In genomic region chr1:174883361-174883760, GRCh38 we compare ENCODE assay signal across 9 cellular contexts.
DNase-seq lines count a peak whose midpoint lies in the region; ATAC-seq lines count a peak whose summit lies in the region.
"Had no signal": no experiment of that assay in that cellular context is flagged by ENCODE, and none has a peak within 500 bp of the region (broad histone marks: within the 10 kb centered on the region; RNA-seq: fewer than 3 reads in every experiment).

No MANE protein-coding gene starts in this region.

- H3K36me3 ChIP-seq in Karpas-422 (ENCODE audit: insufficient read depth, low read length) = no peaks in the 10 kb centered on the region
- H3K36me3 ChIP-seq in mesenchymal stem cell (ENCODE audit: control insufficient read depth in 1 of 2, insufficient read depth in 2 of 2, low read depth in 1 of 2, low read length in 2 of 2) = peaks cover 0 to 2% of the 10 kb centered on the region in 2 experiments
- H3K36me3 ChIP-seq: SJCRH30 had no signal

- H3K27ac ChIP-seq in Karpas-422 (ENCODE audit: low read length) (no peak overlapping the region), mesenchymal stem cell (ENCODE audit: low read length, poor library complexity, severe bottlenecking) (no peak overlapping the region)
- H3K27ac ChIP-seq: SJCRH30 had no signal

- H4K20me1 ChIP-seq in Karpas-422 (ENCODE audit: insufficient read depth, low read depth, low read length) = no peaks in the 10 kb centered on the region

- H3K14ac ChIP-seq in mesenchymal stem cell (ENCODE audit: low read length in 2 of 2) = no peak overlapping the region

- H2AFZ ChIP-seq in Karpas-422 (ENCODE audit: low read length) (no peak overlapping the region), mesenchymal stem cell (ENCODE audit: low read depth, low read length) (no peak overlapping the region)

- WGBS in mesenchymal stem cell = 95% methylated on average over 1 of the region's 1 CpG

- H2BK5ac ChIP-seq in mesenchymal stem cell (ENCODE audit: low read depth, low read length, poor library complexity, severe bottlenecking) = no peak overlapping the region

- no peak overlapping the region for H2BK120ac ChIP-seq in mesenchymal stem cell (ENCODE audit: low read depth, low read length)

- H3K27me3 ChIP-seq in Karpas-422 (ENCODE audit: low read length) (no peaks in the 10 kb centered on the region), mesenchymal stem cell (ENCODE audit: control insufficient read depth in 1 of 2, insufficient read depth in 1 of 2, low read length in 2 of 2) (no peaks in the 10 kb centered on the region)
- H3K27me3 ChIP-seq: SJCRH30 had no signal

- H3K79me2 ChIP-seq in Karpas-422 (ENCODE audit: low read length) = no peaks in the 10 kb centered on the region

- no peaks in the 10 kb centered on the region for H3K9me3 ChIP-seq in Karpas-422 (ENCODE audit: low read length)
- no peaks in the 10 kb centered on the region for H3K9me3 ChIP-seq in mesenchymal stem cell (ENCODE audit: control insufficient read depth, low read length)
- H3K9me3 ChIP-seq: SJCRH30 had no signal

- no peak overlapping the region for H3K9ac ChIP-seq in Karpas-422 (ENCODE audit: low read length)
- no peak overlapping the region for H3K9ac ChIP-seq in mesenchymal stem cell (ENCODE audit: low read length)

- H3K23ac ChIP-seq in mesenchymal stem cell (ENCODE audit: low read length in 2 of 2) = no peak overlapping the region

- H2BK15ac ChIP-seq in mesenchymal stem cell (ENCODE audit: low read depth, poor library complexity, severe bottlenecking) = no peak overlapping the region

- H3K4ac ChIP-seq in mesenchymal stem cell (ENCODE audit: low read depth in 1 of 2, low read length in 2 of 2) = no peak overlapping the region

- peak; percentile 10 for DNase-seq in DMS114 treated with DMSO at 0.1 percent for 48 hours (lab: John Stamatoyannopoulos, UW; ENCODE audit: unreplicated experiment)
- peak; percentile 47 for DNase-seq in Karpas-422
- DNase-seq in astrocyte of the hippocampus (ENCODE audit: low read depth, low spot score) = peak; percentile 16
- peak; percentile 22 for DNase-seq in mesenchymal stem cell
- DNase-seq in stimulated activated CD4-positive, alpha-beta T cell treated with anti-CD3 and anti-CD28 coated beads, Interleukin-12 subunit alpha, Interleukin-12 subunit beta, amount 100 ng/mL, for 4 hours = no peak
- DNase-seq in germinal center (ENCODE audit: low spot score) = no peak

- peaks cover 1% of the 10 kb centered on the region for H3K79me1 ChIP-seq in mesenchymal stem cell (replicated peaks; ENCODE audit: low read length, poor library complexity, severe bottlenecking)

- no peak overlapping the region for H2AK5ac ChIP-seq in mesenchymal stem cell (ENCODE audit: low read length, severe bottlenecking)

- no peak overlapping the region for H4K8ac ChIP-seq in mesenchymal stem cell (ENCODE audit: low read length)

- H3K4me2 ChIP-seq in Karpas-422 (ENCODE audit: low read depth, low read length, poor library complexity, severe bottlenecking) (no peak overlapping the region), mesenchymal stem cell (ENCODE audit: low read length, poor library complexity, severe bottlenecking) (no peak overlapping the region)

- no peak for ATAC-seq in HG02678 (IDR thresholded peaks at IDR 0.05; ENCODE audit: unreplicated experiment)
- ATAC-seq in HG02571 (IDR thresholded peaks at IDR 0.05; ENCODE audit: unreplicated experiment) = no peak

- H4K91ac ChIP-seq in mesenchymal stem cell (ENCODE audit: low read length) = no peak overlapping the region

- no peak overlapping the region for H3K4me3 ChIP-seq in Karpas-422 (ENCODE audit: low read length)
- no peak overlapping the region for H3K4me3 ChIP-seq in mesenchymal stem cell (ENCODE audit: insufficient read depth in 1 of 2, low read depth in 1 of 2, low read length in 2 of 2)
- H3K4me3 ChIP-seq: SJCRH30 had no signal

- H3K4me1 ChIP-seq in Karpas-422 (ENCODE audit: low read length) = peaks cover 11% of the 10 kb centered on the region
- no peaks in the 10 kb centered on the region for H3K4me1 ChIP-seq in mesenchymal stem cell (ENCODE audit: control insufficient read depth, insufficient read depth, low read depth, low read length)
- H3K4me1 ChIP-seq: SJCRH30 had no signal

- no peak overlapping the region for H3K18ac ChIP-seq in mesenchymal stem cell (ENCODE audit: low read depth in 1 of 2, low read length in 2 of 2)

- H3K9me2 ChIP-seq in Karpas-422 (replicated peaks; ENCODE audit: insufficient read depth, low read length) = no peaks in the 10 kb centered on the region

- no peak overlapping the region for H2BK12ac ChIP-seq in mesenchymal stem cell (ENCODE audit: low read length in 2 of 2)

Comparison
In these comparisons a context has a peak if more than half of its experiments do, and no peak if none do; other contexts are left out.
1. DNase-seq: peak in DMS114 treated with DMSO at 0.1 percent for 48 hours (single experiment), Karpas-422 (single experiment), astrocyte of the hippocampus (single experiment) and mesenchymal stem cell (single experiment); none in stimulated activated CD4-positive, alpha-beta T cell treated with anti-CD3 and anti-CD28 coated beads, Interleukin-12 subunit alpha, Interleukin-12 subunit beta, amount 100 ng/mL, for 4 hours (single experiment) and germinal center (single experiment).